ENCODE assay signal across 2 cellular contexts in the genomic region with DNA sequence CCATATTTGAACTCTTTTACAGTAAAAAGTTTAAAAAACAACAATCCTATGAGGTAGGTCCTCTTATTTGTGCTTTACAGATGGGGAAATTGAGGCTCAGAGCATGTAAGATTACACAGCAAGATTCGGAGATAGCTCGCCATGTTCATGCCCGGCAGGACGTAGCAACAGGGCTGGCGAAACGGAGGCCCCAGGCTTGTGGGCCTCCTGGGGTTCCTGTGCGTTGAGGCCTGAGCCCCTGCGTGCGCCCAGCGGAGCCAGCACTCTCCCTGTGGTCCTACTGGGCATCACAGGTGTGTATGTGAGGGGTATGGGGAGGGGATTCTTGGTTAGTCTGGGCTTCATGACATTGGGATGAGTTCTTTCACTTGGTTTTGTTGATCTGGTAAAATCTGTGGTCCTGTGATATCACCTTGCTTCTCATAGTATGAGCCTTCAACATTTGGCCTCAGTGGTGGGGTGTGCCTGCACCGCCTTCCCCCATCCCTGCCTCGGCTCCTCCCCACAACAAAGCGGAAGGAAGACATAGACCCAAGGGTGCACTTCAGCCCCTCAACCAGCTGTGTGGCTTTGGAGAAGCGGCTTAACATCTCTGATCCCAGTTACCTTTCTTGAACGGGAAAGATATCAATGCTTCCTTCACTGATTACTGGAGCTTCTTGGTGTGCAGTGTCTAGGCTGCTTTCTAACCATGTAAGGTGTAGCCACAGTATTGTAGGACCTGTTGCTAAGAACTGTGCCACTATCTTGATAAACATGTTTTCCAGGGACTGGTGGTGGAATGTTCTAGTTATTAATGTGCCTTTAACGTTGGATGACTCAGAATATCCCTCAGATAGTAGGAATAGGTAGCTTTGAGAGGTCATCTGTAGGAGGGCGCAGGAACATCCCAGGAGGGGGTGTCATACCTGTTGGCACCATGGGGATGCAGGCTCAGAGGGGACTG.
TF ChIP-seq lines count a peak whose summit lies in the region.

No MANE protein-coding gene starts in this region.

TF ChIP-seq in HEK293, 187 proteins besides CTCF, POLR2A, EP300 and RAD21:
- peak; percentile 71 for TF ChIP-seq SCRT2 (tag by site-specific recombination; IDR thresholded peaks at IDR 0.05)
- TF ChIP-seq ZNF768 (tag by site-specific recombination; IDR thresholded peaks at IDR 0.05) = peak; percentile 40; the same call in 1 of the 2 replicates
- TF ChIP-seq, protein P1, sequence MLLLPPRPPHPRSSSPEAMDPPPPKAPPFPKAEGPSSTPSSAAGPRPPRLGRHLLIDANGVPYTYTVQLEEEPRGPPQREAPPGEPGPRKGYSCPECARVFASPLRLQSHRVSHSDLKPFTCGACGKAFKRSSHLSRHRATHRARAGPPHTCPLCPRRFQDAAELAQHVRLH (tag by site-specific recombination; IDR thresholded peaks at IDR 0.05) = no peak
- no peak for TF ChIP-seq GLIS1 (tag by site-specific recombination; IDR thresholded peaks at IDR 0.05)
- no peak for TF ChIP-seq ZNF211 (tag by site-specific recombination; IDR thresholded peaks at IDR 0.05; ENCODE audit: low read depth)

TF ChIP-seq in endothelial cell of umbilical vein, 7 proteins besides CTCF, POLR2A, EP300 and RAD21:
- TF ChIP-seq GATA2 (IDR thresholded peaks at IDR 0.05; ENCODE audit: insufficient read depth, insufficient read length, low read depth, low read length) = no peak
- TF ChIP-seq EZH2 (IDR thresholded peaks at IDR 0.05; ENCODE audit: borderline replicate concordance, low read depth, low read length, severe bottlenecking) = no peak
- no peak for TF ChIP-seq FOS (IDR thresholded peaks at IDR 0.05; ENCODE audit: borderline replicate concordance, insufficient read depth, low read length)
- TF ChIP-seq JUN (IDR thresholded peaks at IDR 0.05; ENCODE audit: borderline replicate concordance, insufficient read depth, insufficient read length, low read depth) = no peak
- TF ChIP-seq POLR2AphosphoS5 (IDR thresholded peaks at IDR 0.05; ENCODE audit: insufficient read depth, low read depth, low read length) = no peak
- TF ChIP-seq, protein P2, sequence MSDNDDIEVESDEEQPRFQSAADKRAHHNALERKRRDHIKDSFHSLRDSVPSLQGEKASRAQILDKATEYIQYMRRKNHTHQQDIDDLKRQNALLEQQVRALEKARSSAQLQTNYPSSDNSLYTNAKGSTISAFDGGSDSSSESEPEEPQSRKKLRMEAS (IDR thresholded peaks at IDR 0.05; ENCODE audit: insufficient read depth, insufficient read length) = no peak
- no peak for TF ChIP-seq MYC (IDR thresholded peaks at IDR 0.05; ENCODE audit: low read depth, low read length)
